Comparison of ENCODE assay signal across 28 cellular contexts in genomic region chr13:99266827-99267226, GRCh38. TPM values are rescaled to one million over a fixed set of nuclear protein-coding genes. Genes with fewer than 3 reads are reported as not detected.
"Had no signal": no experiment of that assay in that cellular context is flagged by ENCODE, and none has a peak within 500 bp of the region (broad histone marks: within the 10 kb centered on the region; RNA-seq: fewer than 3 reads in every experiment).

No MANE protein-coding gene starts in this region.

- FAIRE-seq: frontal cortex, islet of Langerhans had no signal

- H3K27ac ChIP-seq: colonic mucosa, heart left ventricle, neutrophil, psoas muscle, spleen, stomach, thoracic aorta, transverse colon had no signal

- H3K4me3 ChIP-seq: colonic mucosa, heart left ventricle, psoas muscle, spleen, stomach, thoracic aorta, transverse colon had no signal

- DNase-seq: colonic mucosa; dermis blood vessel endothelial cell; endodermal cell; heart left ventricle; hypothalamus; kidney glomerular epithelial cell; mesendoderm; naive B cell; psoas muscle; retina; spleen; stimulated activated CD4-positive, alpha-beta T cell treated with anti-CD3 and anti-CD28 coated beads, Interleukin-15, amount 100 ng/mL, for 24 hours; stimulated activated CD4-positive, alpha-beta T cell treated with anti-CD3 and anti-CD28 coated beads, Interleukin-1b, Interleukin-23, amount 100 ng/mL, for 48 hours; stimulated activated CD4-positive, alpha-beta T cell treated with anti-CD3 and anti-CD28 coated beads, Interleukin-4, amount 100 ng/mL, for 24 hours; stimulated activated naive B cell treated with anti-CD40 and anti-IgM and Interleukin-4, amounts not matched to agents 10 μg/mL and 1 μg/mL and 100 μg/mL, for 72 hours; stomach; substantia nigra; transverse colon had no signal

- H3K27me3 ChIP-seq: colonic mucosa, heart left ventricle, neutrophil, spleen, stomach, transverse colon had no signal

- H3K4me1 ChIP-seq: colonic mucosa had no signal

- ATAC-seq: esophagus mucosa; heart left ventricle; psoas muscle; sciatic nerve; stimulated activated naive B cell treated with anti-CD40 and anti-IgM and Interleukin-4, amounts not matched to agents 10 μg/mL and 1 μg/mL and 100 μg/mL, for 72 hours had no signal

- H3K9me3 ChIP-seq: colonic mucosa, neutrophil, spleen, stomach, thoracic aorta had no signal

- H3K36me3 ChIP-seq: colonic mucosa, thoracic aorta, transverse colon had no signal

RNA-seq across cellular contexts. Expression of gene GPR18, which starts 8.6 kb away (rescaled TPM):
- total RNA-seq: dermis blood vessel endothelial cell, endodermal cell, esophagus mucosa, fibroblast of lung, frontal cortex, glomerular endothelial cell, lung microvascular endothelial cell, sciatic nerve, stomach, thoracic aorta had no signal
- polyA plus RNA-seq: fibroblast of lung, neural cell had no signal

RNA-seq across cellular contexts. Expression of gene GPR183, which starts 40.4 kb away (rescaled TPM):
- total RNA-seq: fibroblast of lung had no signal
- polyA plus RNA-seq: neural cell had no signal
